Comparison of ENCODE assay signal across 24 cellular contexts in the genomic region with DNA sequence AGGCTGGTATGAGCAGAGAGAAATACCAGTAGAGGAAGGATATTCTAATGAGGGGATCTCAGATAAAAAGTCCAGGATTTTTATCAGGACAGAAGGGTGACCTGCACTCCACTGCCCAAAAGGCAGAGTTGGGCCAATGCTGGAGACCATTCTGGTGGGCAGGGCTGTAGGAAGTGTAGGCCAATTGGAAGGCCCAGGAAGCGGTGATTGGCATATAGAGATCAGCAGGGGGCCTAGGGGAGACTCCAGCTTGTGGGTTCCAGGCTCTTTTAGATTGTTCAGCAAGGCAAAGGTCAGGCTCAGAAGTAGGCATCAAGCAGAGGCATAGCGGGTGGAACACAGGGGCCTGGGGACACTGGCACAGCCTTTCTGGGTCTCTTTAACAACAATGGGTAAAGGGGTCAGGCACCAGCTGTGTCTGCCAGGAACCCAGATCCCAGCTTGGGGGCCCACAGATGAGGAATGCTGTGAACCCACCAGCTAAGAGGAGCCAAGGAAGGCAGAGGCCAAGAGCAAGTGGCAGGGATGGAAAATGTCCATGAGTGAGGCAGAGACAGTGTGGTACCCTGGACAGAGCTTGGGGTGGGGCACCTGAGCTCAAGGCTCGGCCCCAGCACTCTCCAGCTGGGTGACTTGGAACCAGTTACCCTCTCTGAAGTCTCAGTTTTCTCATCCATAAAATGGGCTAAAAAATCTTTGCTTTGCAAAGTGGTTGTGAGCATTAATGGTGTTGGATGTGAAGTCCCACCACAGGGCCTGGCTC. TPM values are rescaled to one million over a fixed set of nuclear protein-coding genes. Genes with fewer than 3 reads are reported as not detected.
DNase-seq lines count a peak whose midpoint lies in the region; ATAC-seq, FAIRE-seq and TF ChIP-seq lines count a peak whose summit lies in the region.
"Had no signal": no experiment of that assay in that cellular context is flagged by ENCODE, and none has a peak within 500 bp of the region (broad histone marks: within the 10 kb centered on the region; RNA-seq: fewer than 3 reads in every experiment).

No MANE protein-coding gene starts in this region.

- H3K27ac ChIP-seq in K562 (ENCODE audit: extremely low read depth, low read depth, low read length), result no peak overlapping the region
- no peak overlapping the region for H3K27ac ChIP-seq in neuronal stem cell (replicated peaks; ENCODE audit: low read length)
- H3K27ac ChIP-seq: Peyer's patch had no signal

- no peaks in the 10 kb centered on the region for H3K9me3 ChIP-seq in K562 (replicated peaks; ENCODE audit: control insufficient read depth, insufficient read depth, low read depth, low read length)
- no peaks in the 10 kb centered on the region for H3K9me3 ChIP-seq in neuronal stem cell (replicated peaks in 1 of 2; ENCODE audit: control insufficient read depth in 2 of 2, insufficient read depth in 1 of 2, low read depth in 1 of 2, low read length in 2 of 2)
- H3K9me3 ChIP-seq: BE2C, HAP-1, Peyer's patch had no signal

- no peak overlapping the region for H2BK5ac ChIP-seq in neuronal stem cell (ENCODE audit: low read length)

- H3K9ac ChIP-seq in K562 (ENCODE audit: insufficient read depth in 1 of 2, low read depth in 2 of 2, low read length in 2 of 2) (no peak overlapping the region), neuronal stem cell (ENCODE audit: low read depth, low read length, poor library complexity) (no peak overlapping the region)

- H3K27me3 Mint-ChIP-seq in activated CD8-positive, alpha-beta memory T cell treated with anti-CD3 and anti-CD28 coated beads, Interleukin-2, amount 10 ng/mL, durations not matched to agents 7 days and 5 days, result peaks cover 3% of the 10 kb centered on the region

- POLR2A ChIA-PET in HEK293T (lab: Yijun Ruan, JAX) (no interaction called here), K562 (lab: Yijun Ruan, JAX) (interaction anchor here (0.7 to 1.1 kb wide), 3 partner anchors 9 to 245 kb away, joined by 3 to 4 read pairs (median 4); a partner anchor contains a TSS)

- no TSS peak for BruUV-seq in K562 (replicated peaks; lab: Mats Ljungman, UMichigan)

- no peak for TF ChIP-seq EP300 in K562 (IDR thresholded peaks at IDR 0.05; ENCODE audit: low read length)

- H3K4me3 ChIP-seq in K562 (no peak overlapping the region), neuronal stem cell (ENCODE audit: low read length in 2 of 2) (no peak overlapping the region), foreskin fibroblast (ENCODE audit: low read depth in 1 of 2, low read length in 2 of 2) (no peak overlapping the region)
- H3K4me3 ChIP-seq: HAP-1, Peyer's patch had no signal

- TF ChIP-seq RAD21 in K562 (CRISPR knock-in tag; conservative IDR thresholded peaks at IDR 0.05 in 1 of 2, IDR thresholded peaks at IDR 0.05 in 1 of 2), result no peak

- no peak overlapping the region for H3K23ac ChIP-seq in neuronal stem cell (ENCODE audit: low read depth, low read length, poor library complexity)

- no peak overlapping the region for H3K4ac ChIP-seq in neuronal stem cell (ENCODE audit: low read length)

- H3K4me1 ChIP-seq in K562 (replicated peaks in 1 of 2; ENCODE audit: control insufficient read depth in 2 of 2, insufficient read depth in 2 of 2, low read length in 2 of 2), result no peaks in the 10 kb centered on the region; a peak in 1 of 5 replicates
- H3K4me1 ChIP-seq in neuronal stem cell (ENCODE audit: control insufficient read depth in 2 of 2, insufficient read depth in 1 of 2, low read depth in 1 of 2, low read length in 2 of 2), result no peaks in the 10 kb centered on the region
- H3K4me1 ChIP-seq: BE2C, HAP-1, Peyer's patch had no signal

- intact Hi-C loops in K562 (cut with micrococcal nuclease), result no loop called here

- FAIRE-seq in K562 (lab: Jason Lieb, UNC), result no peak
- no peak for FAIRE-seq in frontal cortex (lab: Jason Lieb, UNC)
- FAIRE-seq: GM12892 had no signal

- no peak overlapping the region for H2BK15ac ChIP-seq in neuronal stem cell (ENCODE audit: low read length)

- CTCF ChIA-PET in activated CD8-positive, alpha-beta memory T cell treated with anti-CD3 and anti-CD28 coated beads, Interleukin-2, amount 10 ng/mL, durations not matched to agents 7 days and 5 days (lab: Charles Lee), result no interaction called here
- CTCF ChIA-PET in HEK293T (lab: Yijun Ruan, JAX) (interaction anchor here (0.5 to 1.3 kb wide), 2 partner anchors 67 to 1131 kb away, joined by 3 to 8 read pairs; no protein-coding TSS in a partner anchor), K562 (lab: Yijun Ruan, JAX; ENCODE audit: low intra/inter-chr PET ratio) (no interaction called here)

- peak overlapping the region; percentile 25 for H3K18ac ChIP-seq in neuronal stem cell (ENCODE audit: low read length)

- H3K36me3 Mint-ChIP-seq in activated CD8-positive, alpha-beta memory T cell treated with anti-CD3 and anti-CD28 coated beads, Interleukin-2, amount 10 ng/mL, durations not matched to agents 7 days and 5 days, result no peaks in the 10 kb centered on the region
- H3K36me3 Mint-ChIP-seq: CD14-positive monocyte had no signal

- no peak overlapping the region for H3K4me3 Mint-ChIP-seq in activated CD8-positive, alpha-beta memory T cell treated with anti-CD3 and anti-CD28 coated beads, Interleukin-2, amount 10 ng/mL, durations not matched to agents 7 days and 5 days
- H3K4me3 Mint-ChIP-seq: CD14-positive monocyte had no signal

- no peak overlapping the region for H3K27ac Mint-ChIP-seq in activated CD8-positive, alpha-beta memory T cell treated with anti-CD3 and anti-CD28 coated beads, Interleukin-2, amount 10 ng/mL, durations not matched to agents 7 days and 5 days

- H3K4me2 ChIP-seq in K562 (ENCODE audit: insufficient read depth, low read length) (no peak overlapping the region), neuronal stem cell (ENCODE audit: insufficient read depth, low read length, poor library complexity, severe bottlenecking) (no peak overlapping the region)

- TF ChIP-seq CTCF in K562 (IDR thresholded peaks at IDR 0.05 in 2 of 3, conservative IDR thresholded peaks at IDR 0.05 in 1 of 3; ENCODE audit: insufficient read depth in 2 of 3, low read depth in 1 of 3, low read length in 3 of 3), result no peak
- no peak for TF ChIP-seq CTCF in foreskin fibroblast (IDR thresholded peaks at IDR 0.05; ENCODE audit: low read depth, low read length)

- H2AFZ ChIP-seq in K562 (ENCODE audit: low read depth, low read length) (no peak overlapping the region), neuronal stem cell (ENCODE audit: low read length) (no peak overlapping the region)

- no peak overlapping the region for H2BK12ac ChIP-seq in neuronal stem cell (ENCODE audit: low read length)

- no peaks in the 10 kb centered on the region for H3K79me1 ChIP-seq in neuronal stem cell (ENCODE audit: low read depth, low read length)

- no peak overlapping the region for H4K8ac ChIP-seq in neuronal stem cell (ENCODE audit: low read depth, low read length)

- H3K27me3 ChIP-seq in K562 (ENCODE audit: control insufficient read depth in 2 of 2, insufficient read depth in 2 of 2, low read length in 2 of 2), result peaks cover 0 to 10% of the 10 kb centered on the region in 2 experiments; a peak in 2 of 5 replicates
- H3K27me3 ChIP-seq in neuronal stem cell (ENCODE audit: control insufficient read depth in 3 of 3, insufficient read depth in 3 of 3, low read depth in 1 of 3, low read length in 3 of 3), result no peaks in the 10 kb centered on the region
- H3K27me3 ChIP-seq: BE2C, Peyer's patch had no signal

- WGBS in K562 (ENCODE audit: insufficient coverage, low coverage, missing lambda C conversion rate), result 3% methylated on average over 3 of the region's 3 CpGs
- no CpG with 5 or more reads among the region's 3 CpGs for WGBS in neuronal stem cell (ENCODE audit: extremely low coverage in 2 of 2, insufficient read length in 2 of 2, insufficient replicate concordance in 1 of 2), 2 donors

- H3K79me2 ChIP-seq in K562 (ENCODE audit: control insufficient read depth, insufficient read depth, low read length), result no peaks in the 10 kb centered on the region

- no peak overlapping the region for H4K91ac ChIP-seq in neuronal stem cell (ENCODE audit: low read depth, low read length, poor library complexity)

- H3K9me3 Mint-ChIP-seq in activated CD8-positive, alpha-beta memory T cell treated with anti-CD3 and anti-CD28 coated beads, Interleukin-2, amount 10 ng/mL, durations not matched to agents 7 days and 5 days (ENCODE audit: low read depth), result no peaks in the 10 kb centered on the region

- H4K20me1 ChIP-seq in K562 (replicated peaks; ENCODE audit: control insufficient read depth, insufficient read depth, low read length), result no peaks in the 10 kb centered on the region

- in situ Hi-C loops in K562 (cut with MboI), result no loop called here

- ATAC-seq in activated CD8-positive, alpha-beta memory T cell treated with anti-CD3 and anti-CD28 coated beads, Interleukin-2, amount 10 ng/mL, durations not matched to agents 7 days and 5 days, result no peak
- no peak for ATAC-seq in K562
- ATAC-seq in HG02759 (IDR thresholded peaks at IDR 0.05; ENCODE audit: unreplicated experiment), result no peak

- no peak overlapping the region for H2BK120ac ChIP-seq in neuronal stem cell (ENCODE audit: low read depth, low read length)

- DNase-seq in activated CD8-positive, alpha-beta memory T cell treated with anti-CD3 and anti-CD28 coated beads, Interleukin-2, amount 10 ng/mL, durations not matched to agents 7 days and 5 days, result peak; percentile 19
- DNase-seq in activated CD8-positive, alpha-beta memory T cell treated with anti-CD3 and anti-CD28 coated beads for 24 hours, result no peak
- DNase-seq in HEK293T (ENCODE audit: extremely low spot score) (no peak), K562 (ENCODE audit: extremely low read depth in 1 of 4, low spot score in 3 of 4) (no peak), neuronal stem cell (ENCODE audit: low spot score) (no peak), foreskin fibroblast (no peak), frontal cortex (ENCODE audit: low spot score in 2 of 2) (no peak)
- DNase-seq: 8988T, ACHN, BE2C, DMS153, DND-41, KG1, MM.1S, NCI-H2029, NCI-H69, Peyer's patch, SHP77 treated with DMSO at 0.1 percent for 48 hours, SW 1271 had no signal

- no peaks in the 10 kb centered on the region for H3K4me1 Mint-ChIP-seq in activated CD8-positive, alpha-beta memory T cell treated with anti-CD3 and anti-CD28 coated beads, Interleukin-2, amount 10 ng/mL, durations not matched to agents 7 days and 5 days
- H3K4me1 Mint-ChIP-seq: CD14-positive monocyte had no signal

- no peak overlapping the region for H3K14ac ChIP-seq in neuronal stem cell (ENCODE audit: low read length)

- no peaks in the 10 kb centered on the region for H3K9me1 ChIP-seq in K562 (ENCODE audit: control insufficient read depth, insufficient read depth, low read length)

- TF ChIP-seq POLR2A in K562 (conservative IDR thresholded peaks at IDR 0.05), result no peak

- no peak overlapping the region for H2AK5ac ChIP-seq in neuronal stem cell (ENCODE audit: low read depth, low read length)

- H3K36me3 ChIP-seq in K562 (ENCODE audit: control insufficient read depth, insufficient read depth, low read length) (no peaks in the 10 kb centered on the region), neuronal stem cell (replicated peaks in 1 of 2; ENCODE audit: control insufficient read depth in 2 of 2, insufficient read depth in 2 of 2, low read length in 2 of 2) (no peaks in the 10 kb centered on the region)
- H3K36me3 ChIP-seq: BE2C, HAP-1, Peyer's patch had no signal

RNA-seq across cellular contexts. Expression of a gene that starts 27.0 kb away (rescaled TPM):
- under 1 TPM in 1 of 2 experiments, not detected in 1; 0.02 TPM for total RNA-seq in activated CD8-positive, alpha-beta memory T cell treated with anti-CD3 and anti-CD28 coated beads, Interleukin-2, amount 10 ng/mL, durations not matched to agents 7 days and 5 days
- total RNA-seq in K562 (2011; cell fraction: chromatin; rRNA removed; ENCODE audit: low replicate concordance), result 0.46 and 0.53 TPM in 2 replicates
- 0.13 and 0.17 TPM in 2 replicates for total RNA-seq in K562 (2011; cell fraction: nucleolus; rRNA removed)
- 1.5 TPM in 1 of 2 replicates, not detected in the other for total RNA-seq in K562 (2011; cell fraction: nucleoplasm; rRNA removed)
- total RNA-seq in K562 (2014; rRNA removed) (not detected in 2 replicates), K562 (2014; rRNA removed; fragmentation: Illumina TruSeq; extraction: Trizol) (0.04 TPM in 1 of 2 replicates, not detected in the other), K562 (2015; rRNA removed; fragmentation: Illumina TruSeq; extraction: Trizol) (0.04 TPM in 2 replicates), K562 (2021) (0.58 TPM in 1 of 2 replicates, not detected in the other), frontal cortex (4.5 TPM)
- polyA plus RNA-seq in K562 (2011; rRNA removed) (0.03 and 0.07 TPM in 2 replicates), K562 (2014; fragmentation: Illumina TruSeq; extraction: Trizol) (0.04 and 0.16 TPM in 2 replicates), K562 (2014; fragmentation: Nextera tagmentation; extraction: Ambion mirVana) (under 1 TPM; 0.03 to 0.06 TPM), K562 (2014; rRNA removed) (0.40 TPM in 1 of 2 replicates, not detected in the other)
- polyA plus RNA-seq in K562 (2011; cell fraction: cytosol; rRNA removed), result 0.03 and 0.07 TPM in 2 replicates
- 0.11 and 0.61 TPM in 2 replicates for polyA plus RNA-seq in K562 (2011; cell fraction: nucleus; rRNA removed)
- 0.08 and 0.22 TPM in 2 replicates for polyA plus RNA-seq in K562 (2012)
- 0.88 TPM in 1 of 2 replicates, not detected in the other for polyA minus RNA-seq in K562 (2011; rRNA and poly(A)+ RNA removed)
- polyA minus RNA-seq in K562 (2011; cell fraction: cytosol; rRNA and poly(A)+ RNA removed), result not detected in 2 replicates
- polyA minus RNA-seq in K562 (2011; cell fraction: nucleus; rRNA and poly(A)+ RNA removed), result 0.27 TPM in 1 of 2 replicates, not detected in the other
- 0.07 TPM for polyA plus RNA-seq in neuronal stem cell (2013, experiment 1 of 2)
- polyA plus RNA-seq in neuronal stem cell (2013, experiment 2 of 2), result 0.01 TPM
- total RNA-seq: NCI-H460 had no signal
- polyA plus RNA-seq: CD14-positive monocyte had no signal
